In genomic region chr16:842061-842476, GRCh38 we compare ENCODE assay signal across 1 cellular context.
TF ChIP-seq lines count a peak whose summit lies in the region.

No MANE protein-coding gene starts in this region.

TF ChIP-seq in HepG2, 621 proteins besides CTCF, POLR2A, EP300 and RAD21:
- TF ChIP-seq HCFC1 (IDR thresholded peaks at IDR 0.05; ENCODE audit: low read depth, low read length) (no peak), SMARCE1 (IDR thresholded peaks at IDR 0.05; ENCODE audit: borderline replicate concordance) (no peak), ZNF713 (CRISPR knock-in tag; IDR thresholded peaks at IDR 0.05) (no peak), ZNF414 (CRISPR knock-in tag; IDR thresholded peaks at IDR 0.05) (no peak), ELF4 (CRISPR knock-in tag; IDR thresholded peaks at IDR 0.05; ENCODE audit: borderline replicate concordance) (no peak), SP2 (CRISPR knock-in tag; IDR thresholded peaks at IDR 0.05) (no peak), TBL1XR1 (IDR thresholded peaks at IDR 0.05; ENCODE audit: borderline replicate concordance, low read length, partially characterized antibody) (no peak), KDM4B (CRISPR knock-in tag; IDR thresholded peaks at IDR 0.05) (no peak), KDM5A (IDR thresholded peaks at IDR 0.05; ENCODE audit: borderline replicate concordance, low read length) (no peak), ZNF121 (CRISPR knock-in tag; IDR thresholded peaks at IDR 0.05) (no peak), TEAD3 (CRISPR knock-in tag; optimal IDR thresholded peaks at IDR 0.05; ENCODE audit: borderline replicate concordance) (no peak), ZNF569 (CRISPR knock-in tag; IDR thresholded peaks at IDR 0.05; ENCODE audit: borderline replicate concordance) (no peak), ATAD3A (CRISPR knock-in tag; IDR thresholded peaks at IDR 0.05) (no peak)
- TF ChIP-seq, protein P1, sequence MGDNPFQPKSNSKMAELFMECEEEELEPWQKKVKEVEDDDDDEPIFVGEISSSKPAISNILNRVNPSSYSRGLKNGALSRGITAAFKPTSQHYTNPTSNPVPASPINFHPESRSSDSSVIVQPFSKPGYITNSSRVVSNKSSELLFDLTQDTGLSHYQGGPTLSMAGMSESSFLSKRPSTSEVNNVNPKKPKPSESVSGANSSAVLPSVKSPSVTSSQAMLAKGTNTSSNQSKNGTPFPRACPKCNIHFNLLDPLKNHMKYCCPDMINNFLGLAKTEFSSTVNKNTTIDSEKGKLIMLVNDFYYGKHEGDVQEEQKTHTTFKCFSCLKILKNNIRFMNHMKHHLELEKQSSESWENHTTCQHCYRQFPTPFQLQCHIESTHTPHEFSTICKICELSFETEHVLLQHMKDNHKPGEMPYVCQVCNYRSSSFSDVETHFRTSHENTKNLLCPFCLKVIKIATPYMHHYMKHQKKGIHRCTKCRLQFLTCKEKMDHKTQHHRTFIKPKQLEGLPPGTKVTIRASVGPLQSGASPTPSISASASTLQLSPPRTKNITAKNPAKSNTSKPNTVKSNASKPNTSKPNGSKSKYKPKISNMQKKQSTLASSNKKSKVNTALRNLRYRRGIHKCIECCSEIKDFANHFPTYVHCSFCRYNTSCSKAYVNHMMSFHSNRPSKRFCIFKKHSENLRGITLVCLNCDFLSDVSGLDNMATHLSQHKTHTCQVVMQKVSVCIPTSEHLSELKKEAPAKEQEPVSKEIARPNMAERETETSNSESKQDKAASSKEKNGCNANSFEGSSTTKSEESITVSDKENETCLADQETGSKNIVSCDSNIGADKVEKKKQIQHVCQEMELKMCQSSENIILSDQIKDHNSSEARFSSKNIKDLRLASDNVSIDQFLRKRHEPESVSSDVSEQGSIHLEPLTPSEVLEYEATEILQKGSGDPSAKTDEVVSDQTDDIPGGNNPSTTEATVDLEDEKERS (CRISPR knock-in tag; IDR thresholded peaks at IDR 0.05) = no peak
